In the genomic region with DNA sequence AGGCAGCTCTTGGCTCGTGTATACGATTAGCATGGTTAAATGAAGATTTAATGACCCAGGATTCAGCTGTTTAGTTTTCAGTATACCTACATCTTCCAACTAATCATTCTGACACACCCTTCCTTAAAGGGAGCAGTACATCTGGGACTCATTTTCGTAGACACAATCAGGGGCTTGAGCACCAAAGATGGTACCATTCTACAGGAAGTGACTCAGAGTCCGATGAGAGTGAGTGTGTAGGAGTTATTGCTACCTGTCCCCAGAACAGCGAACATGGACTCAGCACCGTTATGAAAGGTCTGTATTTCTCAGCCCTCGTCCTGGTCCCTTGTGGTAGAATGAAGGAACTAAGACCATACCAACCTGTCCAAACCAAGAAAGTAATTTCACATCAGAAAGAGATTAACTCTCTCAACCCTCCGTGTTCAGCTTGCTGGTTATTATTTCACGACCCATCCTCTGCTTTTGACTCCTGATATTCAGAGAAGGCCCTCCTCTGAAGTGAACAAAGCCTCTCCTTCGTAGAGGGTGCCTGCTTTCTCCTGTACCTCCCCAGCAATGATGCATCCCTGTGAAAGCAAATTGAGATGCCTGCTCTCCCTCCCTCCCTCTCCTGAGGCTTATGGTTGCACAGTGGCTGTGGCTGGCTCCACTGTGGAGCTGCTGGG, we compare ENCODE assay signal across 2 cellular contexts.
TF ChIP-seq lines count a peak whose summit lies in the region.

No MANE protein-coding gene starts in this region.

TF ChIP-seq in HepG2, 621 proteins besides CTCF, POLR2A, EP300 and RAD21:
- TF ChIP-seq, protein P1, sequence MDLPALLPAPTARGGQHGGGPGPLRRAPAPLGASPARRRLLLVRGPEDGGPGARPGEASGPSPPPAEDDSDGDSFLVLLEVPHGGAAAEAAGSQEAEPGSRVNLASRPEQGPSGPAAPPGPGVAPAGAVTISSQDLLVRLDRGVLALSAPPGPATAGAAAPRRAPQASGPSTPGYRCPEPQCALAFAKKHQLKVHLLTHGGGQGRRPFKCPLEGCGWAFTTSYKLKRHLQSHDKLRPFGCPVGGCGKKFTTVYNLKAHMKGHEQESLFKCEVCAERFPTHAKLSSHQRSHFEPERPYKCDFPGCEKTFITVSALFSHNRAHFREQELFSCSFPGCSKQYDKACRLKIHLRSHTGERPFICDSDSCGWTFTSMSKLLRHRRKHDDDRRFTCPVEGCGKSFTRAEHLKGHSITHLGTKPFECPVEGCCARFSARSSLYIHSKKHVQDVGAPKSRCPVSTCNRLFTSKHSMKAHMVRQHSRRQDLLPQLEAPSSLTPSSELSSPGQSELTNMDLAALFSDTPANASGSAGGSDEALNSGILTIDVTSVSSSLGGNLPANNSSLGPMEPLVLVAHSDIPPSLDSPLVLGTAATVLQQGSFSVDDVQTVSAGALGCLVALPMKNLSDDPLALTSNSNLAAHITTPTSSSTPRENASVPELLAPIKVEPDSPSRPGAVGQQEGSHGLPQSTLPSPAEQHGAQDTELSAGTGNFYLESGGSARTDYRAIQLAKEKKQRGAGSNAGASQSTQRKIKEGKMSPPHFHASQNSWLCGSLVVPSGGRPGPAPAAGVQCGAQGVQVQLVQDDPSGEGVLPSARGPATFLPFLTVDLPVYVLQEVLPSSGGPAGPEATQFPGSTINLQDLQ (CRISPR knock-in tag; IDR thresholded peaks at IDR 0.05): no peak
TF ChIP-seq in HepG2: peak in this region for 0.

TF ChIP-seq in GM12878, 131 proteins besides CTCF, POLR2A, EP300 and RAD21:
- TF ChIP-seq SMAD5 (IDR thresholded peaks at IDR 0.05; ENCODE audit: low read depth): no peak
- TF ChIP-seq ETV6 (conservative IDR thresholded peaks at IDR 0.05 in 1 of 2, IDR thresholded peaks at IDR 0.05 in 1 of 2; ENCODE audit: borderline replicate concordance in 1 of 2, low read depth in 1 of 2): no peak
- no peak for TF ChIP-seq ZNF384 (IDR thresholded peaks at IDR 0.05; ENCODE audit: borderline replicate concordance, low read depth, low read length)
- no peak for TF ChIP-seq CHD1 (IDR thresholded peaks at IDR 0.05; ENCODE audit: low read depth, low read length)
- TF ChIP-seq HDGF (IDR thresholded peaks at IDR 0.05): no peak
- TF ChIP-seq CBFB (IDR thresholded peaks at IDR 0.05; ENCODE audit: low read depth): no peak
- TF ChIP-seq CREB1 (IDR thresholded peaks at IDR 0.05; ENCODE audit: low read depth): no peak
- no peak for TF ChIP-seq SREBF1 (IDR thresholded peaks at IDR 0.05; ENCODE audit: low read length)
